Comparison of ENCODE assay signal across 14 cellular contexts in the genomic region with DNA sequence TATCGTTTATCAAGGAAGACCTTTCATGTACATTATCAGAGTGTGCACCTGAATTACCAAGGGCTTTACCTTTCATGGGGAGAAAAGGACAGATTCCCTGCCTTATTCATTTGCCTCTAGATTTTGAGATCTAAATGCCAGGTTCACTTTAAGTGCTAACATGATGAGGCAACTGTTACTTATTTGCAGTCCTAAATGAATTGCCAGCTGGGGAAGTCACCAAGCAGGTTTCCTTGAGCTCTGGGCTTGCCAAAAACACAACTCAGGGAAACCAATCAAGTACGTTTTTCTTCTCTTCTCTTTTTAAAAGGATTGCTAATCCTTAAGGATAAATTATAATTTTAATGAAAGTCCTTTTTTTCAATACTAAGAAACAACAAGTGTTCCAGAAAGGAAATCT.
DNase-seq lines count a peak whose midpoint lies in the region; ATAC-seq and TF ChIP-seq lines count a peak whose summit lies in the region.
"Had no signal": no experiment of that assay in that cellular context is flagged by ENCODE, and none has a peak within 500 bp of the region (broad histone marks: within the 10 kb centered on the region; RNA-seq: fewer than 3 reads in every experiment).

No MANE protein-coding gene starts in this region.

- no peak for TF ChIP-seq POLR2A in uterus (IDR thresholded peaks at IDR 0.05)

- TF ChIP-seq CTCF in brain (conservative IDR thresholded peaks at IDR 0.05) (no peak), uterus (IDR thresholded peaks at IDR 0.05) (no peak)

- no peak overlapping the region for H3K4me3 ChIP-seq in uterus
- H3K4me3 ChIP-seq: tibial nerve had no signal

- H3K4me1 Mint-ChIP-seq in brain: peaks cover 80% of the 10 kb centered on the region

- H3K27ac Mint-ChIP-seq in brain: peak overlapping the region in 4 of 5 experiments; percentile 20 to 55 (median 36)
- H3K27ac Mint-ChIP-seq: activated CD4-positive, alpha-beta T cell treated with anti-CD3 and anti-CD28 coated beads, Interleukin-2, amount 10 ng/mL, durations not matched to agents 24 days and 14 days; activated naive CD4-positive, alpha-beta T cell treated with anti-CD3 and anti-CD28 coated beads, Interleukin-2, amount 50 U/mL, for 24 hours had no signal

- ATAC-seq in left lobe of liver: peak; percentile 46
- ATAC-seq: effector memory CD8-positive, alpha-beta T cell had no signal

- H3K9me3 ChIP-seq in uterus: no peaks in the 10 kb centered on the region
- H3K9me3 ChIP-seq: tibial nerve had no signal

- H3K36me3 ChIP-seq in uterus: no peaks in the 10 kb centered on the region

- H3K36me3 Mint-ChIP-seq in brain: peaks cover 76% of the 10 kb centered on the region

- intact Hi-C loops in uterus (cut with DNase I; ENCODE audit: low total_unique reads): no loop called here

- H3K9me3 Mint-ChIP-seq in brain: no peaks in the 10 kb centered on the region
- H3K9me3 Mint-ChIP-seq: activated CD4-positive, alpha-beta T cell treated with anti-CD3 and anti-CD28 coated beads, Interleukin-2, amount 10 ng/mL, durations not matched to agents 24 days and 14 days; activated naive CD4-positive, alpha-beta T cell treated with anti-CD3 and anti-CD28 coated beads, Interleukin-2, amount 50 U/mL, for 24 hours; effector memory CD8-positive, alpha-beta T cell had no signal

- H3K27me3 ChIP-seq in uterus: no peaks in the 10 kb centered on the region
- H3K27me3 ChIP-seq: tibial nerve had no signal

- peak; percentile 13 for DNase-seq in NCI-H2196 (lab: John Stamatoyannopoulos, UW; ENCODE audit: unreplicated experiment)
- DNase-seq in NCI-H2196 treated with DMSO at 0.1 percent for 48 hours (lab: John Stamatoyannopoulos, UW; ENCODE audit: unreplicated experiment): no peak
- DNase-seq in left lobe of liver (ENCODE audit: low spot score): no peak
- DNase-seq in superior temporal gyrus (ENCODE audit: extremely low spot score): peak; percentile 56
- no peak for DNase-seq in uterus
- DNase-seq in stimulated activated CD4-positive, alpha-beta T cell treated with anti-CD3 and anti-CD28 coated beads, Interleukin-12 subunit alpha, Interleukin-12 subunit beta, amount 100 ng/mL, for 4 hours: no peak
- DNase-seq in NCI-H2081 treated with DMSO at 0.1 percent for 48 hours (lab: John Stamatoyannopoulos, UW): no peak
- DNase-seq: activated CD4-positive, alpha-beta T cell treated with anti-CD3 and anti-CD28 coated beads, Interleukin-2, amount 10 ng/mL, durations not matched to agents 24 days and 14 days; effector memory CD8-positive, alpha-beta T cell; GDM1; NCI-H748 treated with DMSO at 0.1 percent for 48 hours had no signal

- no peaks in the 10 kb centered on the region for H3K27me3 Mint-ChIP-seq in brain
- H3K27me3 Mint-ChIP-seq: activated CD4-positive, alpha-beta T cell treated with anti-CD3 and anti-CD28 coated beads, Interleukin-2, amount 10 ng/mL, durations not matched to agents 24 days and 14 days; activated naive CD4-positive, alpha-beta T cell treated with anti-CD3 and anti-CD28 coated beads, Interleukin-2, amount 50 U/mL, for 24 hours; effector memory CD8-positive, alpha-beta T cell had no signal

- peak overlapping the region in 1 of 5 experiments; percentile 23 for H3K4me3 Mint-ChIP-seq in brain
- H3K4me3 Mint-ChIP-seq: activated CD4-positive, alpha-beta T cell treated with anti-CD3 and anti-CD28 coated beads, Interleukin-2, amount 10 ng/mL, durations not matched to agents 24 days and 14 days; activated naive CD4-positive, alpha-beta T cell treated with anti-CD3 and anti-CD28 coated beads, Interleukin-2, amount 50 U/mL, for 24 hours had no signal

- no peak overlapping the region for H3K27ac ChIP-seq in uterus
- H3K27ac ChIP-seq: tibial nerve had no signal

- peaks cover 0 to 12% of the 10 kb centered on the region in 2 donors for H3K4me1 ChIP-seq in uterus

Comparison
In these comparisons a context has a peak if more than half of its experiments do, and no peak if none do; other contexts are left out.
1. DNase-seq: peak in NCI-H2196 (single experiment) and superior temporal gyrus (single experiment); none in NCI-H2196 treated with DMSO at 0.1 percent for 48 hours (single experiment), left lobe of liver (single experiment), uterus (0 of 2), stimulated activated CD4-positive, alpha-beta T cell treated with anti-CD3 and anti-CD28 coated beads, Interleukin-12 subunit alpha, Interleukin-12 subunit beta, amount 100 ng/mL, for 4 hours (single experiment) and NCI-H2081 treated with DMSO at 0.1 percent for 48 hours (single experiment).